ENCODE assay signal across 15 cellular contexts in genomic region chr9:134525841-134526797, GRCh38.
DNase-seq lines count a peak whose midpoint lies in the region; ATAC-seq and TF ChIP-seq lines count a peak whose summit lies in the region.
"Had no signal": no experiment of that assay in that cellular context is flagged by ENCODE, and none has a peak within 500 bp of the region (broad histone marks: within the 10 kb centered on the region; RNA-seq: fewer than 3 reads in every experiment).

No MANE protein-coding gene starts in this region.

- peak overlapping the region; percentile 44 to 76 for H3K27ac ChIP-seq in mucosa of rectum (ENCODE audit: low read depth in 2 of 2, low read length in 2 of 2)
- no peak overlapping the region for H3K27ac ChIP-seq in upper lobe of right lung
- H3K27ac ChIP-seq: 22Rv1, thoracic aorta had no signal

- intact Hi-C loops in upper lobe of right lung (cut with DNase I) = no loop called here

- no peaks in the 10 kb centered on the region for H3K27me3 ChIP-seq in mucosa of rectum (ENCODE audit: control insufficient read depth in 2 of 2, insufficient read depth in 2 of 2, low read length in 2 of 2)
- H3K27me3 ChIP-seq in upper lobe of right lung = no peaks in the 10 kb centered on the region

- no peaks in the 10 kb centered on the region for H3K4me1 ChIP-seq in mucosa of rectum (ENCODE audit: control insufficient read depth in 2 of 2, insufficient read depth in 2 of 2, low read length in 2 of 2)
- no peaks in the 10 kb centered on the region for H3K4me1 ChIP-seq in upper lobe of right lung

- H3K4me3 ChIP-seq in fibroblast of mammary gland (ENCODE audit: control insufficient read depth, low read depth, low read length) = no peak overlapping the region
- H3K4me3 ChIP-seq in mucosa of rectum (ENCODE audit: low read length in 2 of 2) = no peak overlapping the region
- no peak overlapping the region for H3K4me3 ChIP-seq in upper lobe of right lung
- H3K4me3 ChIP-seq: K562, thoracic aorta had no signal

- no peak overlapping the region for H3K9ac ChIP-seq in mucosa of rectum (ENCODE audit: low read depth in 1 of 2, low read length in 2 of 2)

- peak; percentile 43 for ATAC-seq in upper lobe of right lung
- ATAC-seq: K562 had no signal

- H3K9me3 ChIP-seq in mucosa of rectum (ENCODE audit: control insufficient read depth in 2 of 2, low read length in 2 of 2) = peaks cover 0 to under 1% of the 10 kb centered on the region in 2 donors
- H3K9me3 ChIP-seq in upper lobe of right lung = no peaks in the 10 kb centered on the region

- H3K36me3 ChIP-seq in mucosa of rectum (ENCODE audit: control insufficient read depth in 2 of 2, insufficient read depth in 2 of 2, low read length in 2 of 2) = no peaks in the 10 kb centered on the region
- no peaks in the 10 kb centered on the region for H3K36me3 ChIP-seq in upper lobe of right lung
- H3K36me3 ChIP-seq: thoracic aorta had no signal

- DNase-seq in activated CD8-positive, alpha-beta memory T cell treated with anti-CD3 and anti-CD28 coated beads, Interleukin-2, amount 50 U/mL, for 4 hours = peak; percentile 11
- no peak for DNase-seq in activated CD8-positive, alpha-beta memory T cell treated with anti-CD3 and anti-CD28 coated beads for 24 hours
- DNase-seq in fibroblast of mammary gland (ENCODE audit: low read depth) (peak; percentile 60), upper lobe of right lung (peak; percentile 64), MV-4-11 (lab: John Stamatoyannopoulos, UW) (no peak), retina (no peak)
- no peak for DNase-seq in stimulated activated naive CD4-positive, alpha-beta T cell treated with Interleukin-2 at 50 U/mL for 16 hours (lab: John Stamatoyannopoulos, UW)
- DNase-seq: activated naive CD4-positive, alpha-beta T cell treated with anti-CD3 and anti-CD28 coated beads, Interleukin-2, amount 50 U/mL, for 16 hours; erythroblast; NCI-H1694; SIG-M5 had no signal

- TF ChIP-seq CTCF in fibroblast of mammary gland (conservative IDR thresholded peaks at IDR 0.05; ENCODE audit: control insufficient read depth, insufficient read depth, low read depth, low read length) (peak; percentile 14), upper lobe of right lung (IDR thresholded peaks at IDR 0.05) (no peak)

Comparison
In these comparisons a context has a peak if more than half of its experiments do, and no peak if none do; other contexts are left out.
1. DNase-seq: peak in activated CD8-positive, alpha-beta memory T cell treated with anti-CD3 and anti-CD28 coated beads, Interleukin-2, amount 50 U/mL, for 4 hours (single experiment), fibroblast of mammary gland (single experiment) and upper lobe of right lung (single experiment); none in activated CD8-positive, alpha-beta memory T cell treated with anti-CD3 and anti-CD28 coated beads for 24 hours (single experiment), MV-4-11 (single experiment), retina (single experiment) and stimulated activated naive CD4-positive, alpha-beta T cell treated with Interleukin-2 at 50 U/mL for 16 hours (single experiment).